ENCODE assay signal across 8 cellular contexts in the genomic region with DNA sequence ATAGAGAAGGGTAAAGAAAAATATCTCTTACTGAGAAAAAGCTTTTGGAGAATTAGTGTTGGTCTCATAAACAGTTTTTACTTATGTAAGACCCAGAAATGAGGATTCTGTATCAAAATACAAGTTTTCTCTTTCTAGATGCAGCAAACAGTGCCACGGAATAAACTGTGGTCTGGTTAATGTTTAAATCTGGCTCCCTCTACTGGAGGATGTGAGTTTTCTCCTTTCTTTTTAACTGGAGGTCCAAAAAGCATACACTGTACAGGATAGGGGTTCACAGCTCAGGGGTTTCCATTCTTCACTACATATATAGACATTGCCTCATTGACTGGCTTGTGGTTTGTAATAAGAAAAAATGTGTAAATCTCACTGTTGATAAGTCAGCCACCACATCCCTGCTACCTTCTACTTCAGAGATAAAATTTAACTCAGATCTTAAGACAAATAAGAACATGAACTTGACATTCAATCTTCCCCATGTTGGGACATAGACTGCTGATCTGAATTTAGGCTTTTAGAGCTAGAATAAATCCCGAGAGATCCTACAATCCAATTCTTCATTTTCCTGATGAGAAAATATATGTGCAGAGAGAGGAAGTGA.
DNase-seq lines count a peak whose midpoint lies in the region; ATAC-seq and TF ChIP-seq lines count a peak whose summit lies in the region.

No MANE protein-coding gene starts in this region.

- POLR2A ChIA-PET in activated CD4-positive, alpha-beta memory T cell treated with anti-CD3 and anti-CD28 coated beads, Interleukin-2, amount 10 ng/mL, durations not matched to agents 7 days and 5 days (lab: Charles Lee), result no interaction called here

- no peak overlapping the region for H3K27ac Mint-ChIP-seq in activated CD4-positive, alpha-beta memory T cell treated with anti-CD3 and anti-CD28 coated beads, Interleukin-2, amount 10 ng/mL, durations not matched to agents 7 days and 5 days

- no peaks in the 10 kb centered on the region for H3K4me1 Mint-ChIP-seq in activated CD4-positive, alpha-beta memory T cell treated with anti-CD3 and anti-CD28 coated beads, Interleukin-2, amount 10 ng/mL, durations not matched to agents 7 days and 5 days

- ATAC-seq in GM18511 (IDR thresholded peaks at IDR 0.05; ENCODE audit: unreplicated experiment) (peak; percentile 93), HG02885 (IDR thresholded peaks at IDR 0.05; ENCODE audit: poor library complexity, unreplicated experiment) (peak; percentile 95)

- H3K27ac ChIP-seq in WERI-Rb-1, result no peak overlapping the region

- no peak overlapping the region for H3K4me3 ChIP-seq in BE2C (ENCODE audit: low read depth, low read length)
- no peak overlapping the region for H3K4me3 ChIP-seq in WERI-Rb-1 (ENCODE audit: low read depth, low read length)

- peak; percentile 10 for DNase-seq in BE2C
- DNase-seq in NCI-H1930 (lab: John Stamatoyannopoulos, UW), result peak; percentile 17 to 61
- no peak for DNase-seq in WERI-Rb-1
- peak; percentile 67 for DNase-seq in glomerular visceral epithelial cell (ENCODE audit: extremely low spot score)
- peak; percentile 56 for DNase-seq in putamen (ENCODE audit: low spot score)
- DNase-seq in activated CD4-positive, alpha-beta memory T cell treated with anti-CD3 and anti-CD28 coated beads, Interleukin-2, amount 10 ng/mL, durations not matched to agents 7 days and 5 days, result no peak

- no peaks in the 10 kb centered on the region; the same call in 1 of the 2 replicates for H3K4me1 ChIP-seq in BE2C

- CTCF ChIA-PET in activated CD4-positive, alpha-beta memory T cell treated with anti-CD3 and anti-CD28 coated beads, Interleukin-2, amount 10 ng/mL, durations not matched to agents 7 days and 5 days (lab: Charles Lee), result interaction anchor here (0.6 to 3.2 kb wide), 7 partner anchors 12 to 683 kb away, joined by 3 to 21 read pairs (median 3); a partner anchor contains a TSS

- H3K4me3 Mint-ChIP-seq in activated CD4-positive, alpha-beta memory T cell treated with anti-CD3 and anti-CD28 coated beads, Interleukin-2, amount 10 ng/mL, durations not matched to agents 7 days and 5 days, result no peak overlapping the region

- H3K27me3 ChIP-seq in BE2C, result no peaks in the 10 kb centered on the region
- H3K27me3 ChIP-seq in WERI-Rb-1 (ENCODE audit: insufficient read depth, low read depth, severe bottlenecking), result no peaks in the 10 kb centered on the region

- no peaks in the 10 kb centered on the region for H3K9me3 Mint-ChIP-seq in activated CD4-positive, alpha-beta memory T cell treated with anti-CD3 and anti-CD28 coated beads, Interleukin-2, amount 10 ng/mL, durations not matched to agents 7 days and 5 days

- no peaks in the 10 kb centered on the region for H3K9me3 ChIP-seq in BE2C
- H3K9me3 ChIP-seq in WERI-Rb-1 (ENCODE audit: severe bottlenecking), result no peaks in the 10 kb centered on the region

- H3K36me3 Mint-ChIP-seq in activated CD4-positive, alpha-beta memory T cell treated with anti-CD3 and anti-CD28 coated beads, Interleukin-2, amount 10 ng/mL, durations not matched to agents 7 days and 5 days (ENCODE audit: low read depth), result no peaks in the 10 kb centered on the region

- H3K27me3 Mint-ChIP-seq in activated CD4-positive, alpha-beta memory T cell treated with anti-CD3 and anti-CD28 coated beads, Interleukin-2, amount 10 ng/mL, durations not matched to agents 7 days and 5 days, result peaks cover 19% of the 10 kb centered on the region

- TF ChIP-seq CTCF in BE2C (IDR thresholded peaks at IDR 0.05; ENCODE audit: low read depth, low read length) (peak; percentile 87), WERI-Rb-1 (IDR thresholded peaks at IDR 0.05; ENCODE audit: low read depth, low read length) (peak; percentile 53)

- H3K36me3 ChIP-seq in BE2C (no peaks in the 10 kb centered on the region), WERI-Rb-1 (no peaks in the 10 kb centered on the region)

Comparison
In these comparisons a context has a peak if more than half of its experiments do, and no peak if none do; other contexts are left out.
1. DNase-seq: peak in BE2C (single experiment), NCI-H1930 (2 of 2), glomerular visceral epithelial cell (single experiment) and putamen (single experiment); none in WERI-Rb-1 (single experiment) and activated CD4-positive, alpha-beta memory T cell treated with anti-CD3 and anti-CD28 coated beads, Interleukin-2, amount 10 ng/mL, durations not matched to agents 7 days and 5 days (single experiment).